In genomic region chr12:89427508-89428156, GRCh38 we compare ENCODE assay signal across 8 cellular contexts.
DNase-seq lines count a peak whose midpoint lies in the region; ATAC-seq lines count a peak whose summit lies in the region.

No MANE protein-coding gene starts in this region.

- peak overlapping the region; percentile 68 for H3K4me3 Mint-ChIP-seq in activated CD4-positive, alpha-beta T cell treated with anti-CD3 and anti-CD28 coated beads, Interleukin-2, amount 10 ng/mL, durations not matched to agents 24 days and 14 days
- H3K4me3 Mint-ChIP-seq in naive thymus-derived CD4-positive, alpha-beta T cell = peak overlapping the region in 8 of 10 donors; percentile 0 to 83 (median 17)

- CTCF ChIA-PET in naive thymus-derived CD4-positive, alpha-beta T cell (lab: Charles Lee) = no interaction called here

- H3K27me3 ChIP-seq in naive thymus-derived CD4-positive, alpha-beta T cell (ENCODE audit: control insufficient read depth in 2 of 2, insufficient read depth in 2 of 2, low read length in 2 of 2) = no peaks in the 10 kb centered on the region

- no peaks in the 10 kb centered on the region for H3K9me3 Mint-ChIP-seq in activated CD4-positive, alpha-beta T cell treated with anti-CD3 and anti-CD28 coated beads, Interleukin-2, amount 10 ng/mL, durations not matched to agents 24 days and 14 days
- H3K9me3 Mint-ChIP-seq in naive thymus-derived CD4-positive, alpha-beta T cell = peaks cover 0 to 4% (median 0%) of the 10 kb centered on the region in 11 donors

- no peak overlapping the region for H3K4me3 ChIP-seq in naive thymus-derived CD4-positive, alpha-beta T cell (ENCODE audit: low read length)

- no peaks in the 10 kb centered on the region for H3K9me3 ChIP-seq in naive thymus-derived CD4-positive, alpha-beta T cell (ENCODE audit: control insufficient read depth in 2 of 3, low read length in 3 of 3)

- H3K4me1 ChIP-seq in naive thymus-derived CD4-positive, alpha-beta T cell (ENCODE audit: control insufficient read depth in 2 of 2, insufficient read depth in 2 of 2, low read length in 2 of 2) = peaks cover 5 to 29% of the 10 kb centered on the region in 2 donors

- no peak overlapping the region for H3K27ac ChIP-seq in naive thymus-derived CD4-positive, alpha-beta T cell (ENCODE audit: low read depth, low read length)

- peak overlapping the region; percentile 84 for H3K27ac Mint-ChIP-seq in activated CD4-positive, alpha-beta T cell treated with anti-CD3 and anti-CD28 coated beads, Interleukin-2, amount 10 ng/mL, durations not matched to agents 24 days and 14 days
- peak overlapping the region in 5 of 9 donors; percentile 2 to 95 (median 52) for H3K27ac Mint-ChIP-seq in naive thymus-derived CD4-positive, alpha-beta T cell

- intact Hi-C loops in activated CD4-positive, alpha-beta T cell treated with anti-CD3 and anti-CD28 coated beads, Interleukin-2, amount 10 ng/mL, durations not matched to agents 24 days and 14 days (cut with micrococcal nuclease) = loop anchor here (5.0 kb wide), 1 partner anchor 35 kb away; no protein-coding TSS in a partner anchor
- intact Hi-C loops in naive thymus-derived CD4-positive, alpha-beta T cell (cut with micrococcal nuclease) = loop anchor here in 1 of 2 donors (1.0 to 2.0 kb wide), 2 partner anchors 29 to 75 kb away; partner anchors contain the start of gene DUSP6

- no peaks in the 10 kb centered on the region for H3K27me3 Mint-ChIP-seq in activated CD4-positive, alpha-beta T cell treated with anti-CD3 and anti-CD28 coated beads, Interleukin-2, amount 10 ng/mL, durations not matched to agents 24 days and 14 days
- H3K27me3 Mint-ChIP-seq in naive thymus-derived CD4-positive, alpha-beta T cell = no peaks in the 10 kb centered on the region

- DNase-seq in activated CD4-positive, alpha-beta T cell treated with anti-CD3 and anti-CD28 coated beads, Interleukin-2, amount 10 ng/mL, durations not matched to agents 24 days and 14 days = peak; percentile 79
- DNase-seq in activated CD4-positive, alpha-beta T cell treated with anti-CD3 and anti-CD28 coated beads, Interleukin-2, amount 50 U/mL, for 48 hours = no peak
- DNase-seq in M059J (ENCODE audit: low read depth) (peak; percentile 59), NAMALWA (ENCODE audit: low spot score) (no peak), T1000 (lab: John Stamatoyannopoulos, UW) (no peak), NCI-H2107 (lab: John Stamatoyannopoulos, UW) (no peak)
- peak in 1 of 9 donors; percentile 22 for DNase-seq in naive thymus-derived CD4-positive, alpha-beta T cell

- peak; percentile 88 for ATAC-seq in HG02571 (IDR thresholded peaks at IDR 0.05; ENCODE audit: unreplicated experiment)
- ATAC-seq in naive thymus-derived CD4-positive, alpha-beta T cell = peak; percentile 83

- H3K4me1 Mint-ChIP-seq in activated CD4-positive, alpha-beta T cell treated with anti-CD3 and anti-CD28 coated beads, Interleukin-2, amount 10 ng/mL, durations not matched to agents 24 days and 14 days = peaks cover 31% of the 10 kb centered on the region
- peaks cover 12 to 48% (median 24%) of the 10 kb centered on the region in 7 donors for H3K4me1 Mint-ChIP-seq in naive thymus-derived CD4-positive, alpha-beta T cell

- no peaks in the 10 kb centered on the region for H3K36me3 ChIP-seq in naive thymus-derived CD4-positive, alpha-beta T cell (ENCODE audit: control insufficient read depth in 2 of 3, insufficient read depth in 3 of 3, low read length in 3 of 3)

- POLR2A ChIA-PET in naive thymus-derived CD4-positive, alpha-beta T cell (lab: Charles Lee) = no interaction called here

- H3K36me3 Mint-ChIP-seq in activated CD4-positive, alpha-beta T cell treated with anti-CD3 and anti-CD28 coated beads, Interleukin-2, amount 10 ng/mL, durations not matched to agents 24 days and 14 days (ENCODE audit: low read depth) = peaks cover 30% of the 10 kb centered on the region
- peaks cover 3 to 38% (median 35%) of the 10 kb centered on the region in 5 donors for H3K36me3 Mint-ChIP-seq in naive thymus-derived CD4-positive, alpha-beta T cell

Comparison
In these comparisons a context has a peak if more than half of its experiments do, and no peak if none do; other contexts are left out.
1. DNase-seq: peak in activated CD4-positive, alpha-beta T cell treated with anti-CD3 and anti-CD28 coated beads, Interleukin-2, amount 10 ng/mL, durations not matched to agents 24 days and 14 days (single experiment) and M059J (single experiment); none in activated CD4-positive, alpha-beta T cell treated with anti-CD3 and anti-CD28 coated beads, Interleukin-2, amount 50 U/mL, for 48 hours (0 of 2), NAMALWA (single experiment), T1000 (single experiment) and NCI-H2107 (single experiment).